Comparison of ENCODE assay signal across 10 cellular contexts in the genomic region with DNA sequence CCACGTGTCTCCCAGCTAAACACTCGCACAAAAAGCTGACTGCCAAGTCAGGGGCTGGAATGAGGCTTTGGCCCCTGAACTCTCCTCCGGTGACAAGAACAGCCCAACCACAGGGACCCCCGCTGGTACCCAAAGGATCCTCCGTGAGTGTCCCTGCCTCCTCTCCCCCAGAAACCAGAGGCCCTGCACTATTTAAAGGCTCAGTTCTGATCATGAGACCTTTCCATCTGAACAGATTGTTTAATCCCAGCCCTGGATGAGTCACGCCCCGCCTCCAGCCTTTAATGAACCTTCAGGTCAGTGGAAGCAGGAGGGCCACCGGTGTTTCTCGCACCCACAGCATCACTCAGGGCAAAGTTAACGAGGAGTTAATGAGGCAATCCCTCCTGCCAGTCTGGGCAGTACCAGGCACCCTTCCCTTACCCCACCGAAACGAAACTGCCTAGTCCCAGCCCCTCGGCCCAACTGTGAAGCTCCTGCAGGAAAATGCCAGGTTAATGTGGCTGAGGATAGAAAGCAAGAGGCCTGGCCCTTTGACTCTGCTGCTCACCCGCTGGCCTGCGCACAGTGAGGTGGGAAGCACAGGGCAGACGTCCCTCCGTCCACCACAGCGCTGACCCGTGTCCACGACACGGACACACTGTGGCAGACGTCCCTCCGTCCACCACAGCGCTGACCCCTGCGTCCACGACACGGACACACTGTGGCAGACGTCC. TPM values are rescaled to one million over a fixed set of nuclear protein-coding genes. Genes with fewer than 3 reads are reported as not detected.
DNase-seq lines count a peak whose midpoint lies in the region; ATAC-seq and TF ChIP-seq lines count a peak whose summit lies in the region.
"Had no signal": no experiment of that assay in that cellular context is flagged by ENCODE, and none has a peak within 500 bp of the region (broad histone marks: within the 10 kb centered on the region; RNA-seq: fewer than 3 reads in every experiment).

No MANE protein-coding gene starts in this region.

- H3K4me1 Mint-ChIP-seq in activated naive CD4-positive, alpha-beta T cell treated with anti-CD3 and anti-CD28 coated beads, Interleukin-2, amount 10 ng/mL, durations not matched to agents 7 days and 5 days, result no peaks in the 10 kb centered on the region
- H3K4me1 Mint-ChIP-seq: activated CD4-positive, alpha-beta T cell treated with anti-CD3 and anti-CD28 coated beads, Interleukin-2, amount 10 ng/mL, durations not matched to agents 7 days and 5 days had no signal

- intact Hi-C loops in IMR-90 (cut with micrococcal nuclease) (no loop called here), tibial artery (cut with DNase I; ENCODE audit: low total_unique reads) (no loop called here)

- DNase-seq in IMR-90 (peak; percentile 73), coronary artery (ENCODE audit: low spot score) (no peak), tibial artery (peak; percentile 88 to 90), activated gamma-delta T cell treated with Interleukin-2 at 50 U/mL for 16 hours (no peak)
- DNase-seq in activated naive CD4-positive, alpha-beta T cell treated with anti-CD3 and anti-CD28 coated beads, Interleukin-2, amount 10 ng/mL, durations not matched to agents 7 days and 5 days, result no peak
- DNase-seq: activated CD4-positive, alpha-beta T cell treated with anti-CD3 and anti-CD28 coated beads, Interleukin-2, amount 10 ng/mL, durations not matched to agents 7 days and 5 days; stimulated activated CD4-positive, alpha-beta T cell treated with anti-CD3 and anti-CD28 coated beads, Interleukin-15, amount 100 ng/mL, for 24 hours had no signal

- peaks cover 29% of the 10 kb centered on the region for H4K20me1 ChIP-seq in IMR-90 (ENCODE audit: insufficient read depth, low read length)

- H3K4me2 ChIP-seq in IMR-90 (ENCODE audit: low read depth, low read length), result peak overlapping the region; percentile 58

- H3K36me3 Mint-ChIP-seq in activated naive CD4-positive, alpha-beta T cell treated with anti-CD3 and anti-CD28 coated beads, Interleukin-2, amount 10 ng/mL, durations not matched to agents 7 days and 5 days, result peaks cover 8% of the 10 kb centered on the region

- peak overlapping the region in 1 of 2 experiments; percentile 67; a peak in 1 of 4 replicates for H4K8ac ChIP-seq in IMR-90 (ENCODE audit: low read depth in 2 of 2, low read length in 2 of 2)

- no peak overlapping the region for H3K56ac ChIP-seq in IMR-90 (ENCODE audit: extremely low read depth, insufficient read depth, low read length)

- no peak for TF ChIP-seq RAD21 in IMR-90 (IDR thresholded peaks at IDR 0.05; ENCODE audit: low read length)

- no TSS peak for BruUV-seq in IMR-90 (replicated peaks; lab: Mats Ljungman, UMichigan)

- dilution Hi-C loops in IMR-90 (cut with HindIII; ENCODE audit: low sequenced_read_pairs, unreplicated experiment), result no loop called here

- no peaks in the 10 kb centered on the region for H3K9me3 Mint-ChIP-seq in activated naive CD4-positive, alpha-beta T cell treated with anti-CD3 and anti-CD28 coated beads, Interleukin-2, amount 10 ng/mL, durations not matched to agents 7 days and 5 days
- H3K9me3 Mint-ChIP-seq: activated CD4-positive, alpha-beta T cell treated with anti-CD3 and anti-CD28 coated beads, Interleukin-2, amount 10 ng/mL, durations not matched to agents 7 days and 5 days had no signal

- H3K18ac ChIP-seq in IMR-90 (ENCODE audit: low read depth, low read length), result peak overlapping the region; percentile 86

- H3K9me1 ChIP-seq in IMR-90 (ENCODE audit: insufficient read depth, low read length), result peaks cover 13% of the 10 kb centered on the region

- H2BK120ac ChIP-seq in IMR-90 (ENCODE audit: low read depth, low read length), result peak overlapping the region; percentile 91

- peak overlapping the region; percentile 77 for H2AFZ ChIP-seq in IMR-90 (replicated peaks; ENCODE audit: low read length, poor library complexity)

- POLR2A ChIA-PET in IMR-90 (lab: Charles Lee; ENCODE audit: unreplicated experiment), result no interaction called here

- H4K5ac ChIP-seq in IMR-90 (ENCODE audit: low read depth, low read length), result peak overlapping the region; percentile 79; the same call in 1 of the 2 replicates

- peak overlapping the region; percentile 60; the same call in 1 of the 3 replicates for H2BK15ac ChIP-seq in IMR-90 (ENCODE audit: low read depth, low read length)

- peak overlapping the region; percentile 90 for H3K4ac ChIP-seq in IMR-90 (ENCODE audit: low read depth, low read length)

- peaks cover 21% of the 10 kb centered on the region for H3K4me1 ChIP-seq in IMR-90 (ENCODE audit: control insufficient read depth, insufficient read depth, low read length)
- peaks cover 3 to 72% (median 59%) of the 10 kb centered on the region in 4 donors for H3K4me1 ChIP-seq in tibial artery

- peaks cover 0 to 33% of the 10 kb centered on the region in 2 experiments; a peak in 3 of 4 replicates for H3K79me1 ChIP-seq in IMR-90 (ENCODE audit: low read depth in 1 of 2, low read length in 2 of 2)

- peak overlapping the region; percentile 43; the same call in 1 of the 2 replicates for H3K9ac ChIP-seq in IMR-90 (ENCODE audit: low read depth, low read length)

- H3K23ac ChIP-seq in IMR-90 (ENCODE audit: low read depth, low read length), result peak overlapping the region; percentile 82; the same call in 1 of the 2 replicates

- H3K36me3 ChIP-seq in IMR-90 (ENCODE audit: control insufficient read depth, insufficient read depth, low read length) (peaks cover 7% of the 10 kb centered on the region), tibial artery (peaks cover 0 to 41% (median 1%) of the 10 kb centered on the region in 3 donors)

- H3K9me3 ChIP-seq in IMR-90 (ENCODE audit: control insufficient read depth, insufficient read depth, low read length) (no peaks in the 10 kb centered on the region), tibial artery (no peaks in the 10 kb centered on the region)

- H4K91ac ChIP-seq in IMR-90 (ENCODE audit: insufficient read depth, low read depth, low read length), result peak overlapping the region; percentile 58

- CTCF ChIA-PET in IMR-90 (lab: Yijun Ruan, JAX), result interaction anchor here (0.8 to 1.2 kb wide), 3 partner anchors 27 to 28 kb away, joined by 3 read pairs; no protein-coding TSS in a partner anchor
- CTCF ChIA-PET in activated naive CD4-positive, alpha-beta T cell treated with anti-CD3 and anti-CD28 coated beads, Interleukin-2, amount 10 ng/mL, durations not matched to agents 7 days and 5 days (lab: Charles Lee), result no interaction called here

- peak overlapping the region; percentile 97 for H2AK5ac ChIP-seq in IMR-90 (ENCODE audit: low read depth, low read length)

- H3K27ac ChIP-seq in IMR-90 (ENCODE audit: insufficient read depth, low read length), result peak overlapping the region; percentile 85; the same call in 1 of the 2 replicates
- H3K27ac ChIP-seq in coronary artery, result peak overlapping the region; percentile 74 to 86
- peak overlapping the region; percentile 75 for H3K27ac ChIP-seq in layer of hippocampus (ENCODE audit: low read depth, low read length)
- peak overlapping the region; percentile 75 to 82 for H3K27ac ChIP-seq in tibial artery

- H2AK9ac ChIP-seq in IMR-90 (replicated peaks; ENCODE audit: low read depth, low read length, poor library complexity), result peak overlapping the region; percentile 86

- H3K27me3 ChIP-seq in IMR-90 (ENCODE audit: control insufficient read depth, insufficient read depth, low read length) (no peaks in the 10 kb centered on the region), layer of hippocampus (ENCODE audit: control insufficient read depth, insufficient read depth, low read length) (peaks cover 3% of the 10 kb centered on the region), tibial artery (no peaks in the 10 kb centered on the region)

- peak overlapping the region; percentile 75 for H2BK20ac ChIP-seq in IMR-90 (ENCODE audit: low read depth, low read length)

- no peak overlapping the region for H3K4me3 Mint-ChIP-seq in activated naive CD4-positive, alpha-beta T cell treated with anti-CD3 and anti-CD28 coated beads, Interleukin-2, amount 10 ng/mL, durations not matched to agents 7 days and 5 days
- H3K4me3 Mint-ChIP-seq: activated CD4-positive, alpha-beta T cell treated with anti-CD3 and anti-CD28 coated beads, Interleukin-2, amount 10 ng/mL, durations not matched to agents 7 days and 5 days had no signal

- H3K14ac ChIP-seq in IMR-90 (replicated peaks; ENCODE audit: low read depth, low read length), result peak overlapping the region; percentile 90

- no peaks in the 10 kb centered on the region for H3K27me3 Mint-ChIP-seq in activated naive CD4-positive, alpha-beta T cell treated with anti-CD3 and anti-CD28 coated beads, Interleukin-2, amount 10 ng/mL, durations not matched to agents 7 days and 5 days
- H3K27me3 Mint-ChIP-seq: activated CD4-positive, alpha-beta T cell treated with anti-CD3 and anti-CD28 coated beads, Interleukin-2, amount 10 ng/mL, durations not matched to agents 7 days and 5 days had no signal

- TF ChIP-seq CTCF in IMR-90 (conservative IDR thresholded peaks at IDR 0.05; ENCODE audit: low read depth, low read length) (no peak), coronary artery (IDR thresholded peaks at IDR 0.05) (no peak), tibial artery (IDR thresholded peaks at IDR 0.05) (no peak)

- ATAC-seq in IMR-90 (ENCODE audit: low read depth) (peak; percentile 83), GM21619 (IDR thresholded peaks at IDR 0.05; ENCODE audit: unreplicated experiment) (no peak), GM21447 (IDR thresholded peaks at IDR 0.05; ENCODE audit: unreplicated experiment) (no peak)

- H3K4me3 ChIP-seq in IMR-90 (ENCODE audit: insufficient read depth, low read depth, low read length) (no peak overlapping the region), coronary artery (peak overlapping the region; percentile 74), tibial artery (peak overlapping the region; percentile 65 to 70)

- no peak for TF ChIP-seq POLR2A in IMR-90 (IDR thresholded peaks at IDR 0.05; ENCODE audit: low read depth, low read length)

- in situ Hi-C loops in IMR-90 (cut with MboI; ENCODE audit: low sequenced_read_pairs), result no loop called here

- H3K27ac Mint-ChIP-seq in activated naive CD4-positive, alpha-beta T cell treated with anti-CD3 and anti-CD28 coated beads, Interleukin-2, amount 10 ng/mL, durations not matched to agents 7 days and 5 days, result no peak overlapping the region
- H3K27ac Mint-ChIP-seq: activated CD4-positive, alpha-beta T cell treated with anti-CD3 and anti-CD28 coated beads, Interleukin-2, amount 10 ng/mL, durations not matched to agents 7 days and 5 days had no signal

- H2BK5ac ChIP-seq in IMR-90 (ENCODE audit: low read depth, low read length, poor library complexity, severe bottlenecking), result peak overlapping the region; percentile 48

- WGBS in IMR-90 (ENCODE audit: extremely low coverage in 2 of 2, insufficient read length in 1 of 2), 2 experiments, result 75% methylated on average over 17 of the region's 28 CpGs; no CpG with 5 or more reads in 1 of the 2 experiments

RNA-seq across cellular contexts. Expression of gene TIMM22, which starts 32.4 kb away (rescaled TPM):
- total RNA-seq in IMR-90 (2012; rRNA removed), result 12.7 and 14.4 TPM in 2 replicates
- polyA plus RNA-seq in IMR-90 (2012; rRNA removed), result 12.7 and 12.9 TPM in 2 replicates
- polyA plus RNA-seq in IMR-90 (2012; cell fraction: cytosol; rRNA removed), result 9.9 and 11.0 TPM in 2 replicates
- 4.6 and 5.7 TPM in 2 replicates for polyA plus RNA-seq in IMR-90 (2012; cell fraction: nucleus; rRNA removed; ENCODE audit: low replicate concordance)

RNA-seq across cellular contexts. Expression of gene NXN, which starts 49.8 kb away (rescaled TPM):
- 52.5 and 52.8 TPM in 2 replicates for total RNA-seq in IMR-90 (2012; rRNA removed)
- 116 and 120 TPM in 2 replicates for polyA plus RNA-seq in IMR-90 (2012; rRNA removed)
- 89.4 and 117 TPM in 2 replicates for polyA plus RNA-seq in IMR-90 (2012; cell fraction: cytosol; rRNA removed)
- polyA plus RNA-seq in IMR-90 (2012; cell fraction: nucleus; rRNA removed; ENCODE audit: low replicate concordance), result 67.9 and 90.2 TPM in 2 replicates

Comparison
In these comparisons a context has a peak if more than half of its experiments do, and no peak if none do; other contexts are left out.
1. DNase-seq: peak in IMR-90 (single experiment) and tibial artery (2 of 2); none in coronary artery (single experiment), activated naive CD4-positive, alpha-beta T cell treated with anti-CD3 and anti-CD28 coated beads, Interleukin-2, amount 10 ng/mL, durations not matched to agents 7 days and 5 days (single experiment) and activated gamma-delta T cell treated with Interleukin-2 at 50 U/mL for 16 hours (single experiment).
2. Peak in every context shown above with its lines, with median percentiles within 50 percentile points of each other: H3K27ac ChIP-seq.